Comparison of ENCODE assay signal across 22 cellular contexts in the genomic region with DNA sequence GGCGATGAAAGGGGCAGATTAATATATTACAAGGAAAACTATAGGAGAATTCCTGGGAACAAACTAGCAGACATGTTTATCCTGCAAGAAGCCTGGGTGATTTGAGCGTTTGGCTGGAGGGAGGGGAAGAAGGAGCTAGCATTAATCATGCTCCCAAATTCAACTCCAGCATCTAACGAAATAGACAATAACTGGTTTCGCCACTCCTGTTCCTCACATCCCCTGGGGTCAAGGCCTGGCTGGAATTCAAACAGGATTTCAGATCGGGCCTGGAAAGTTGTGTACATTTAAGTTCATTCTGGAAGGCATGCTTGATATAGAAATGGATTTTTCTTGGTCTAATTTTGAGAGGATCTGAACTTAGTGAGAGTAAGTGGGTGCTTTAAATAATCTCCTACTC.
"Had no signal": no experiment of that assay in that cellular context is flagged by ENCODE, and none has a peak within 500 bp of the region (broad histone marks: within the 10 kb centered on the region; RNA-seq: fewer than 3 reads in every experiment).

No MANE protein-coding gene starts in this region.

- H3K27ac ChIP-seq: brain microvascular endothelial cell, esophagus squamous epithelium, foreskin keratinocyte, hepatocyte, parathyroid adenoma had no signal

- H3K4me3 ChIP-seq: esophagus squamous epithelium, hepatocyte, mucosa of descending colon, sigmoid colon had no signal

- H3K27me3 ChIP-seq: brain microvascular endothelial cell, esophagus squamous epithelium, hepatocyte, sigmoid colon had no signal

- H3K4me1 ChIP-seq: parathyroid adenoma had no signal

- DNase-seq: activated CD4-positive, alpha-beta T cell treated with anti-CD3 and anti-CD28 coated beads, Interleukin-2, amount 10 ng/mL, durations not matched to agents 24 days and 14 days; activated CD8-positive, alpha-beta memory T cell treated with anti-CD3 and anti-CD28 coated beads, Interleukin-2, amount 10 ng/mL, durations not matched to agents 7 days and 5 days; activated CD8-positive, alpha-beta T cell treated with anti-CD3 and anti-CD28 coated beads for 36 hours; activated gamma-delta T cell; activated naive CD4-positive, alpha-beta T cell treated with anti-CD3 and anti-CD28 coated beads, Interleukin-2, amount 50 U/mL, for 16 hours; activated naive CD8-positive, alpha-beta T cell treated with anti-CD3 and anti-CD28 coated beads, Interleukin-2, amount 50 U/mL, for 24 hours; activated T-cell treated with anti-CD3 and anti-CD28 coated beads for 4 hours; anterior cingulate cortex; brain microvascular endothelial cell; central memory CD4-positive, alpha-beta T cell; esophagus squamous epithelium; foreskin keratinocyte; immature natural killer cell; mucosa of descending colon; nucleus accumbens; sigmoid colon; SK-N-SH; stimulated activated CD4-positive, alpha-beta T cell treated with anti-CD3 and anti-CD28 coated beads, Interleukin-2, amount 100 ng/mL, for 48 hours; stimulated activated CD8-positive, alpha-beta memory T cell treated with anti-CD3 and anti-CD28 coated beads, Interleukin-4, amount 100 ng/mL, for 48 hours; stimulated activated naive B cell treated with anti-CD40 and anti-IgM and Interleukin-4, amounts not matched to agents 10 μg/mL and 1 μg/mL and 100 μg/mL, for 72 hours had no signal

- H2AFZ ChIP-seq: hepatocyte, parathyroid adenoma had no signal

- H3K9ac ChIP-seq: parathyroid adenoma, SK-N-SH had no signal

- H3K36me3 ChIP-seq: brain microvascular endothelial cell, esophagus squamous epithelium, sigmoid colon had no signal

- H3K9me3 ChIP-seq: esophagus squamous epithelium, mucosa of descending colon, sigmoid colon, SK-N-SH had no signal

- H3K4me2 ChIP-seq: hepatocyte, SK-N-SH had no signal
